12 cellular contexts compared by ENCODE assay signal in genomic region chr2:150624001-150624401, GRCh38.
DNase-seq lines count a peak whose midpoint lies in the region; FAIRE-seq and TF ChIP-seq lines count a peak whose summit lies in the region.
"Had no signal": no experiment of that assay in that cellular context is flagged by ENCODE, and none has a peak within 500 bp of the region (broad histone marks: within the 10 kb centered on the region; RNA-seq: fewer than 3 reads in every experiment).

No MANE protein-coding gene starts in this region.

- H3K9me3 ChIP-seq in OCI-LY3 (ENCODE audit: insufficient read depth, low read length) (no peaks in the 10 kb centered on the region), kidney (ENCODE audit: control insufficient read depth in 1 of 2, low read length in 2 of 2) (no peaks in the 10 kb centered on the region)
- H3K9me3 ChIP-seq: Caco-2, psoas muscle had no signal

- TF ChIP-seq CTCF in GM12865 (IDR thresholded peaks at IDR 0.05; ENCODE audit: insufficient read depth, low read depth, low read length, missing control alignments): no peak
- no peak for TF ChIP-seq CTCF in HFFc6 (IDR thresholded peaks at IDR 0.05)
- no peak for TF ChIP-seq CTCF in OCI-LY3 (IDR thresholded peaks at IDR 0.05; ENCODE audit: low read depth, low read length)
- no peak for TF ChIP-seq CTCF in kidney (IDR thresholded peaks at IDR 0.05; ENCODE audit: borderline replicate concordance, extremely low read depth, insufficient read depth)
- no peak for TF ChIP-seq CTCF in D721Med (IDR thresholded peaks at IDR 0.05; ENCODE audit: insufficient read depth, missing control alignments)

- peak overlapping the region; percentile 9 for H3K27ac ChIP-seq in OCI-LY3 (ENCODE audit: low read length)
- no peak overlapping the region for H3K27ac ChIP-seq in kidney (ENCODE audit: low read depth in 2 of 2, low read length in 2 of 2)
- H3K27ac ChIP-seq: psoas muscle had no signal

- peaks cover 12% of the 10 kb centered on the region for H3K4me1 ChIP-seq in OCI-LY3 (ENCODE audit: low read length)
- H3K4me1 ChIP-seq in kidney (ENCODE audit: control insufficient read depth in 1 of 2, insufficient read depth in 1 of 2, low read depth in 1 of 2, low read length in 2 of 2): peaks cover 0 to 5% of the 10 kb centered on the region in 2 donors

- DNase-seq in GM12865 (ENCODE audit: low read depth) (peak; percentile 27), HFFc6 (no peak), kidney (peak; percentile 45), D721Med (ENCODE audit: insufficient read length, low spot score) (no peak), NCI-H345 treated with DMSO at 0.1 percent for 48 hours (lab: John Stamatoyannopoulos, UW; ENCODE audit: unreplicated experiment) (no peak), NCI-H446 (lab: John Stamatoyannopoulos, UW) (no peak)
- no peak for DNase-seq in stimulated activated CD4-positive, alpha-beta T cell treated with anti-CD3 and anti-CD28 coated beads, Interleukin-2, amount 100 ng/mL, for 24 hours
- DNase-seq: activated T-cell treated with anti-CD3 and anti-CD28 coated beads, Interleukin-2, amount 50 U/mL, for 48 hours; Caco-2; psoas muscle; stimulated activated CD8-positive, alpha-beta memory T cell treated with anti-CD3 and anti-CD28 coated beads, Interleukin-4, amount 100 ng/mL, for 48 hours had no signal

- no peaks in the 10 kb centered on the region for H3K27me3 ChIP-seq in OCI-LY3 (ENCODE audit: low read depth, low read length)

- H2AFZ ChIP-seq in OCI-LY3 (ENCODE audit: low read depth, low read length): peak overlapping the region; percentile 74; the same call in 1 of the 2 replicates

- H3K36me3 ChIP-seq in OCI-LY3 (replicated peaks; ENCODE audit: low read depth, low read length) (no peaks in the 10 kb centered on the region), kidney (ENCODE audit: control insufficient read depth in 1 of 2, insufficient read depth in 2 of 2, low read length in 2 of 2) (no peaks in the 10 kb centered on the region)

- intact Hi-C loops in kidney (cut with DNase I): no loop called here

- peaks cover 15% of the 10 kb centered on the region for H3K36me3 Mint-ChIP-seq in HFFc6 (ENCODE audit: low read depth)

- H3K4me2 ChIP-seq in OCI-LY3 (ENCODE audit: low read length): peak overlapping the region; percentile 51

- H3K4me3 ChIP-seq in GM12865 (ENCODE audit: low read depth, low read length) (no peak overlapping the region), OCI-LY3 (ENCODE audit: low read length) (peak overlapping the region; percentile 30; the same call in 1 of the 2 replicates), kidney (ENCODE audit: low read length in 2 of 2) (no peak overlapping the region)
- H3K4me3 ChIP-seq: psoas muscle had no signal

- no peak overlapping the region for H3K9ac ChIP-seq in OCI-LY3 (ENCODE audit: low read length)
- H3K9ac ChIP-seq in kidney (ENCODE audit: low read length in 2 of 2): no peak overlapping the region

- H3K4me1 Mint-ChIP-seq in HFFc6 (ENCODE audit: low read depth): peaks cover 87% of the 10 kb centered on the region

- FAIRE-seq in kidney (lab: Jason Lieb, UNC) (no peak), D721Med (lab: Jason Lieb, UNC) (no peak)

- peaks cover 16% of the 10 kb centered on the region; the same call in 1 of the 2 replicates for H3K9me3 Mint-ChIP-seq in HFFc6

- H3K79me2 ChIP-seq in OCI-LY3 (ENCODE audit: low read length): no peaks in the 10 kb centered on the region

- H3K4me3 Mint-ChIP-seq in HFFc6: no peak overlapping the region

- peaks cover 7% of the 10 kb centered on the region; the same call in 1 of the 2 replicates for H3K27me3 Mint-ChIP-seq in HFFc6 (ENCODE audit: insufficient read depth)

- H4K20me1 ChIP-seq in OCI-LY3 (ENCODE audit: insufficient read depth, low read length): no peaks in the 10 kb centered on the region

- peak overlapping the region; percentile 57 for H3K27ac Mint-ChIP-seq in HFFc6

Comparison
In these comparisons a context has a peak if more than half of its experiments do, and no peak if none do; other contexts are left out.
1. DNase-seq: peak in GM12865 (single experiment) and kidney (single experiment); none in HFFc6 (single experiment), stimulated activated CD4-positive, alpha-beta T cell treated with anti-CD3 and anti-CD28 coated beads, Interleukin-2, amount 100 ng/mL, for 24 hours (0 of 2), D721Med (single experiment), NCI-H345 treated with DMSO at 0.1 percent for 48 hours (single experiment) and NCI-H446 (0 of 2).